Comparison of ENCODE assay signal across 10 cellular contexts in genomic region chr10:69093933-69094332, GRCh38. TPM values are rescaled to one million over a fixed set of nuclear protein-coding genes. Genes with fewer than 3 reads are reported as not detected.
A peak's percentile ranks its signal among the peaks of the same experiment; 100 is the strongest.
DNase-seq lines count a peak whose midpoint lies in the region; ATAC-seq and TF ChIP-seq lines count a peak whose summit lies in the region.
"Had no signal": no experiment of that assay in that cellular context is flagged by ENCODE, and none has a peak within 500 bp of the region (broad histone marks: within the 10 kb centered on the region; RNA-seq: fewer than 3 reads in every experiment).

No MANE protein-coding gene starts in this region.

- H3K4me1 ChIP-seq in Panc1 (ENCODE audit: control insufficient read depth, insufficient read depth, low read length): no peaks in the 10 kb centered on the region
- H3K4me1 ChIP-seq in upper lobe of right lung: peaks cover 18% of the 10 kb centered on the region
- H3K4me1 ChIP-seq: Caco-2 had no signal

- DNase-seq in activated naive CD4-positive, alpha-beta T cell treated with anti-CD3 and anti-CD28 coated beads, Interleukin-2, amount 50 U/mL, for 16 hours: no peak
- DNase-seq in Panc1 (ENCODE audit: low read depth, low spot score) (no peak), fibroblast of gingiva (ENCODE audit: low read depth) (peak; percentile 49), upper lobe of right lung (no peak), dedifferentiated amniotic fluid mesenchymal stem cell (ENCODE audit: extremely low spot score) (no peak)
- no peak for DNase-seq in stimulated activated CD4-positive, alpha-beta T cell treated with anti-CD3 and anti-CD28 coated beads, Interleukin-12 subunit alpha, Interleukin-12 subunit beta, amount 100 ng/mL, for 4 hours

- H3K36me3 ChIP-seq in Panc1 (ENCODE audit: control insufficient read depth, insufficient read depth, low read length) (no peaks in the 10 kb centered on the region), upper lobe of right lung (peaks cover 7% of the 10 kb centered on the region)

- H3K4me3 ChIP-seq in Panc1 (ENCODE audit: low read depth in 2 of 2, low read length in 2 of 2) (0 out of 4 replicates have a peak overlapping the region, but pooled peaks of 1 of the 2 experiments have one; percentile 28), upper lobe of right lung (no peak overlapping the region)

- BruUV-seq in Panc1 (replicated peaks; lab: Mats Ljungman, UMichigan): no TSS peak

- peaks cover 59% of the 10 kb centered on the region for H3K4me1 Mint-ChIP-seq in activated naive CD4-positive, alpha-beta T cell treated with anti-CD3 and anti-CD28 coated beads, Interleukin-2, amount 50 U/mL, for 24 hours

- peak; percentile 56; the same call in 1 of the 2 replicates for ATAC-seq in Panc1
- peak; percentile 42 for ATAC-seq in upper lobe of right lung
- no peak for ATAC-seq in GM21381 (IDR thresholded peaks at IDR 0.05; ENCODE audit: unreplicated experiment)

- no peaks in the 10 kb centered on the region for H3K27me3 Mint-ChIP-seq in activated naive CD4-positive, alpha-beta T cell treated with anti-CD3 and anti-CD28 coated beads, Interleukin-2, amount 50 U/mL, for 24 hours

- POLR2A ChIA-PET in Panc1 (lab: Charles Lee): no interaction called here

- H3K9me3 Mint-ChIP-seq in activated naive CD4-positive, alpha-beta T cell treated with anti-CD3 and anti-CD28 coated beads, Interleukin-2, amount 50 U/mL, for 24 hours: no peaks in the 10 kb centered on the region
- H3K9me3 Mint-ChIP-seq: T-helper 1 cell treated with Interleukin-12 subunit alpha and Interleukin-12 subunit beta and Interleukin-4 antibody, amounts not matched to agents 30 μg/mL and 1 μg/mL, for 36 hours had no signal

- in situ Hi-C loops in Panc1 (cut with HindIII; ENCODE audit: low pct_unique_long_range_greater_than_20kb, low sequenced_read_pairs): no loop called here

- H3K27ac Mint-ChIP-seq in activated naive CD4-positive, alpha-beta T cell treated with anti-CD3 and anti-CD28 coated beads, Interleukin-2, amount 50 U/mL, for 24 hours: no peak overlapping the region

- peak overlapping the region; percentile 11 for H3K4me3 Mint-ChIP-seq in activated naive CD4-positive, alpha-beta T cell treated with anti-CD3 and anti-CD28 coated beads, Interleukin-2, amount 50 U/mL, for 24 hours

- no peak overlapping the region for H3K27ac ChIP-seq in Panc1 (ENCODE audit: low read length)
- H3K27ac ChIP-seq in upper lobe of right lung: no peak overlapping the region

- CTCF ChIA-PET in Panc1 (lab: Charles Lee): interaction anchor here (0.5 to 2.3 kb wide), 6 partner anchors 25 to 425 kb away, joined by 3 to 16 read pairs (median 3); no protein-coding TSS in a partner anchor

- H3K27me3 ChIP-seq in Panc1 (ENCODE audit: control insufficient read depth, insufficient read depth, low read length) (no peaks in the 10 kb centered on the region), upper lobe of right lung (no peaks in the 10 kb centered on the region)

- intact Hi-C loops in Panc1 (cut with micrococcal nuclease; ENCODE audit: unreplicated experiment): loop anchor here (2.0 kb wide), 1 partner anchor 89 kb away; no protein-coding TSS in a partner anchor
- intact Hi-C loops in upper lobe of right lung (cut with DNase I): loop anchor here (5.0 kb wide), 1 partner anchor 87 kb away; no protein-coding TSS in a partner anchor

- H3K36me3 Mint-ChIP-seq in activated naive CD4-positive, alpha-beta T cell treated with anti-CD3 and anti-CD28 coated beads, Interleukin-2, amount 50 U/mL, for 24 hours: peaks cover 26% of the 10 kb centered on the region

- no peaks in the 10 kb centered on the region for H3K9me3 ChIP-seq in Panc1 (ENCODE audit: control insufficient read depth, insufficient read depth, low read depth, low read length)
- no peaks in the 10 kb centered on the region for H3K9me3 ChIP-seq in upper lobe of right lung
- H3K9me3 ChIP-seq: Caco-2 had no signal

- TF ChIP-seq CTCF in Panc1 (IDR thresholded peaks at IDR 0.05) (no peak), upper lobe of right lung (IDR thresholded peaks at IDR 0.05) (peak; percentile 6)

RNA-seq across cellular contexts. Expression of gene SRGN, which starts 6.0 kb away (rescaled TPM):
- 8.5 TPM for total RNA-seq in Panc1 (2021; ENCODE audit: unreplicated experiment)
- 2.7 TPM for polyA plus RNA-seq in Panc1 (2012; ENCODE audit: insufficient read length)
- total RNA-seq in upper lobe of right lung: 225 TPM
- total RNA-seq: Caco-2 had no signal

RNA-seq across cellular contexts. Expression of gene VPS26A, which starts 30.0 kb away (rescaled TPM):
- 88.9 TPM for total RNA-seq in Panc1 (2021; ENCODE audit: unreplicated experiment)
- 57.3 TPM for polyA plus RNA-seq in Panc1 (2012; ENCODE audit: insufficient read length)
- total RNA-seq in upper lobe of right lung: 51.5 TPM

Comparison
In these comparisons a context has a peak if more than half of its experiments do, and no peak if none do; other contexts are left out.
1. RNA of gene SRGN, which starts 6.0 kb away (total RNA-seq): 225 TPM in upper lobe of right lung (single experiment); 8.5 TPM in Panc1 (single experiment); every median in the first group is over 10 times any median in the second.